8 cellular contexts compared by ENCODE assay signal in genomic region chr4:147518846-147519767, GRCh38. TPM values are rescaled to one million over a fixed set of nuclear protein-coding genes. Genes with fewer than 3 reads are reported as not detected.
DNase-seq lines count a peak whose midpoint lies in the region; ATAC-seq, FAIRE-seq and TF ChIP-seq lines count a peak whose summit lies in the region.

No MANE protein-coding gene starts in this region.

- peak; percentile 91 for ATAC-seq in HG03520 (IDR thresholded peaks at IDR 0.05; ENCODE audit: unreplicated experiment)

- FAIRE-seq in G401.6 (lab: Jason Lieb, UNC): peak; percentile 91

- DNase-seq in GM20000 (ENCODE audit: low spot score) (peak; percentile 57), OCI-M1 (lab: John Stamatoyannopoulos, UW) (peak; percentile 90), glomerular visceral epithelial cell (ENCODE audit: extremely low spot score) (peak; percentile 67), renal cortical epithelial cell (ENCODE audit: low read depth) (peak; percentile 83), NCI-H524 treated with DMSO at 0.1 percent for 48 hours (lab: John Stamatoyannopoulos, UW) (no peak)
- DNase-seq in activated naive CD4-positive, alpha-beta T cell treated with anti-CD3 and anti-CD28 coated beads, Interleukin-2, amount 50 U/mL, for 16 hours: peak; percentile 42

- TF ChIP-seq CTCF in GM20000 (IDR thresholded peaks at IDR 0.05; ENCODE audit: extremely low read depth, missing control alignments): peak; percentile 92

RNA-seq across cellular contexts. Expression of gene EDNRA, which starts 38.2 kb away (rescaled TPM):
- 1.3 and 3.3 TPM in 2 replicates for total RNA-seq in renal cortical epithelial cell
